ENCODE assay signal across 9 cellular contexts in genomic region chr18:70931942-70932814, GRCh38.
DNase-seq lines count a peak whose midpoint lies in the region; ATAC-seq and TF ChIP-seq lines count a peak whose summit lies in the region.
"Had no signal": no experiment of that assay in that cellular context is flagged by ENCODE, and none has a peak within 500 bp of the region (broad histone marks: within the 10 kb centered on the region; RNA-seq: fewer than 3 reads in every experiment).

No MANE protein-coding gene starts in this region.

- intact Hi-C loops in OCI-LY7 (cut with micrococcal nuclease; ENCODE audit: unreplicated experiment) (no loop called here), sigmoid colon (cut with DNase I) (loop anchor here (5.0 kb wide), 1 partner anchor 1610 kb away; the partner anchor contains the start of gene CBLN2)

- no peak overlapping the region for H3K4me2 ChIP-seq in OCI-LY7 (ENCODE audit: low read length)

- no peak overlapping the region for H3K4me3 Mint-ChIP-seq in progenitor cell of endocrine pancreas (ENCODE audit: low read depth)
- H3K4me3 Mint-ChIP-seq: dendritic cell treated with granulocyte-macrophage colony-stimulating factor and Interleukin-4, amounts not matched to agents 40 ng/mL and 50 ng/mL, for 4 days had no signal

- POLR2A ChIA-PET in OCI-LY7 (lab: Charles Lee) = no interaction called here

- H3K27ac Mint-ChIP-seq in progenitor cell of endocrine pancreas = no peak overlapping the region
- H3K27ac Mint-ChIP-seq: dendritic cell treated with granulocyte-macrophage colony-stimulating factor and Interleukin-4, amounts not matched to agents 40 ng/mL and 50 ng/mL, for 4 days had no signal

- H3K36me3 ChIP-seq in OCI-LY7 (ENCODE audit: insufficient read depth, low read length) (no peaks in the 10 kb centered on the region), sigmoid colon (no peaks in the 10 kb centered on the region)

- CTCF ChIA-PET in OCI-LY7 (lab: Charles Lee; ENCODE audit: unreplicated experiment) = no interaction called here

- H3K9me2 ChIP-seq in OCI-LY7 (ENCODE audit: insufficient read depth, low read length) = no peaks in the 10 kb centered on the region

- 54 to 62% methylated on average over 7 of the region's 7 CpGs for WGBS in sigmoid colon, 2 donors

- no peak overlapping the region for H3K27ac ChIP-seq in OCI-LY7 (ENCODE audit: low read depth, low read length, poor library complexity, severe bottlenecking)
- no peak overlapping the region for H3K27ac ChIP-seq in sigmoid colon

- H3K4me3 ChIP-seq in OCI-LY7 (ENCODE audit: low read depth, low read length, poor library complexity, severe bottlenecking) (no peak overlapping the region), epithelial cell of esophagus (ENCODE audit: low read length) (no peak overlapping the region), sigmoid colon (no peak overlapping the region)

- no peaks in the 10 kb centered on the region for H3K9me3 Mint-ChIP-seq in progenitor cell of endocrine pancreas (ENCODE audit: low read depth)
- H3K9me3 Mint-ChIP-seq: dendritic cell treated with granulocyte-macrophage colony-stimulating factor and Interleukin-4, amounts not matched to agents 40 ng/mL and 50 ng/mL, for 4 days had no signal

- TF ChIP-seq EP300 in sigmoid colon (IDR thresholded peaks at IDR 0.05) = no peak

- BruUV-seq in OCI-LY7 (replicated peaks; lab: Mats Ljungman, UMichigan) = no TSS peak

- DNase-seq in COR-L47 (lab: John Stamatoyannopoulos, UW) (peak; percentile 50), OCI-LY7 (ENCODE audit: low spot score) (peak; percentile 11), epithelial cell of esophagus (ENCODE audit: low read depth) (peak; percentile 29), progenitor cell of endocrine pancreas (ENCODE audit: low spot score, unreplicated experiment) (no peak), UCSD-AML1 (lab: John Stamatoyannopoulos, UW; ENCODE audit: unreplicated experiment) (no peak), sigmoid colon (no peak)

- peak; percentile 57 for ATAC-seq in HG02759 (IDR thresholded peaks at IDR 0.05; ENCODE audit: unreplicated experiment)
- ATAC-seq in HG03521 (IDR thresholded peaks at IDR 0.05; ENCODE audit: unreplicated experiment) = no peak

- TF ChIP-seq CTCF in OCI-LY7 (conservative IDR thresholded peaks at IDR 0.05; ENCODE audit: low read length) (peak; percentile 71), epithelial cell of esophagus (IDR thresholded peaks at IDR 0.05; ENCODE audit: insufficient read depth, low read depth, low read length, missing control alignments) (peak; percentile 48), progenitor cell of endocrine pancreas (IDR thresholded peaks at IDR 0.05; ENCODE audit: unreplicated experiment) (peak; percentile 75), sigmoid colon (IDR thresholded peaks at IDR 0.05) (peak in 1 of 4 experiments; percentile 53)

- no peaks in the 10 kb centered on the region for H3K79me2 ChIP-seq in OCI-LY7 (ENCODE audit: insufficient read depth, low read depth, low read length)

- H3K27me3 Mint-ChIP-seq in progenitor cell of endocrine pancreas = no peaks in the 10 kb centered on the region
- H3K27me3 Mint-ChIP-seq: dendritic cell treated with granulocyte-macrophage colony-stimulating factor and Interleukin-4, amounts not matched to agents 40 ng/mL and 50 ng/mL, for 4 days had no signal

- no peak overlapping the region for H2AFZ ChIP-seq in OCI-LY7 (ENCODE audit: low read length)

- H3K36me3 Mint-ChIP-seq in progenitor cell of endocrine pancreas (ENCODE audit: insufficient read depth) = no peaks in the 10 kb centered on the region

- H3K4me1 ChIP-seq in OCI-LY7 (ENCODE audit: insufficient read depth, low read length, poor library complexity, severe bottlenecking) (no peaks in the 10 kb centered on the region), sigmoid colon (no peaks in the 10 kb centered on the region)

- no peak for TF ChIP-seq POLR2A in sigmoid colon (IDR thresholded peaks at IDR 0.05)

- H3K9me3 ChIP-seq in OCI-LY7 (ENCODE audit: low read length) (no peaks in the 10 kb centered on the region), sigmoid colon (no peaks in the 10 kb centered on the region)

- no peaks in the 10 kb centered on the region for H3K27me3 ChIP-seq in sigmoid colon

- H4K20me1 ChIP-seq in OCI-LY7 (ENCODE audit: insufficient read depth, low read length) = no peaks in the 10 kb centered on the region

- H3K4me1 Mint-ChIP-seq in progenitor cell of endocrine pancreas (ENCODE audit: low read depth) = no peaks in the 10 kb centered on the region

Comparison
In these comparisons a context has a peak if more than half of its experiments do, and no peak if none do; other contexts are left out.
1. DNase-seq: peak in COR-L47 (single experiment), OCI-LY7 (single experiment) and epithelial cell of esophagus (single experiment); none in progenitor cell of endocrine pancreas (single experiment), UCSD-AML1 (single experiment) and sigmoid colon (single experiment).